11 cellular contexts compared by ENCODE assay signal in the genomic region with DNA sequence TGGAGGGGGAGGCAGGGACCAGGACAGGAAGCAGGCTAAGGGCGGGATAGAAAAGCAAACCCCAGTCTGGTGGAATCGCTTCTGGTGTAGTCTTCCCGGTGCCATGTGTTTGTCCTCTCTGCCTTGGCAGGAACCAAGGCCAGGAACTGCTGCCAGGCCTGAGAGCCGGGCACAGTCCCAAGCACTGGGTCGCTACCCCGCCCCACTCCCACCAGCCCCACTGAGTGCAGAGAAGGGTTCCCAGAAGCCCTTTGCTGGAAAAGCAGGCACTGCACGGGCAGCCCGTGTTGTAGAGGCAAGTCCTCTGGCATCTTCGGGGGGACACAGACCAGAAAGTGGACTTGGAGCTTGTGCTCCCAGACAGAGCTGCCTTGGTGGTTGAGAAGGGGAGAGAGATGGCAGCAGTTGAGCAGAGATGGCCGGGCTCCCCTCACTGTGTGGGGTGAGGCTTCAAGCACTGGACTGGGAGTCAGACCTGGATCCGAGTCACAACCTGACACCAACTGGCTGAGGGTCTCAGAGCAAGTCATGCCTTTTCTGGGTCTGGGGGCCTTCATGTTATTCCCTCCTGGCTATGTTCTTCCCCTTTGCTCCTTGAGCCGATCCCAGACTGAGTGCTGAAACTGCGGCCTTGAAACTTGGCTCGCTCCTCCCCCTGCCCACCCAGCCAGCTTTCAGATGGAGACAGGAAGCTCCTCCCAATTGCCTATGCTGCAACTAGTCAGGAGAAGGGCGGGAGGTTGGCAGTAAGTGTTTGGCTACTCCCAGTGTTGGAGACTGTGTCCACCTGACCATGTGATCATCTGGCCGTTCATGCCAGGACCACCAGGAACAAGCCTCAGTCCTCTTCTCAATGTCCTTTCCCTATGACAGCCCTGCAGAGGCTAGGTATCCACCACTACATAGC. TPM values are rescaled to one million over a fixed set of nuclear protein-coding genes. Genes with fewer than 3 reads are reported as not detected.
DNase-seq lines count a peak whose midpoint lies in the region; ATAC-seq, FAIRE-seq and TF ChIP-seq lines count a peak whose summit lies in the region.
"Had no signal": no experiment of that assay in that cellular context is flagged by ENCODE, and none has a peak within 500 bp of the region (broad histone marks: within the 10 kb centered on the region; RNA-seq: fewer than 3 reads in every experiment).

No MANE protein-coding gene starts in this region.

- TF ChIP-seq CTCF in AG10803 (conservative IDR thresholded peaks at IDR 0.05; ENCODE audit: low read length) = no peak
- TF ChIP-seq CTCF in heart left ventricle (IDR thresholded peaks at IDR 0.05) = no peak
- TF ChIP-seq CTCF in ovary (IDR thresholded peaks at IDR 0.05) = no peak

- 27 to 66% (median 39%) methylated on average over 10 to 16 of the region's 16 CpGs for WGBS in heart left ventricle, 4 donors
- 24 to 38% (median 35%) methylated on average over 15 to 16 of the region's 16 CpGs for WGBS in ovary, 3 donors

- no peak for FAIRE-seq in GM19239 (lab: Jason Lieb, UNC)

- H3K9me3 ChIP-seq in heart left ventricle (no peaks in the 10 kb centered on the region), ovary (no peaks in the 10 kb centered on the region)
- H3K9me3 ChIP-seq: BE2C had no signal

- H3K27me3 ChIP-seq in heart left ventricle (no peaks in the 10 kb centered on the region), ovary (no peaks in the 10 kb centered on the region)
- H3K27me3 ChIP-seq: BE2C had no signal

- H3K36me3 ChIP-seq in heart left ventricle = no peaks in the 10 kb centered on the region
- no peaks in the 10 kb centered on the region for H3K36me3 ChIP-seq in ovary
- H3K36me3 ChIP-seq: BE2C had no signal

- intact Hi-C loops in heart left ventricle (cut with DNase I) = loop anchor here in 5 of 10 donors (10.0 kb wide), 3 partner anchors 56 to 86 kb away; a partner anchor contains a TSS
- intact Hi-C loops in ovary (cut with DNase I) = loop anchor here in 3 of 4 donors (5.0 to 10.0 kb wide), 3 partner anchors 56 to 144 kb away; a partner anchor contains a TSS

- H3K27ac ChIP-seq in heart left ventricle (peak overlapping the region; percentile 54 to 87 (median 74)), ovary (peak overlapping the region; percentile 53 to 90)

- no peak for TF ChIP-seq POLR2A in heart left ventricle (IDR thresholded peaks at IDR 0.05)
- no peak for TF ChIP-seq POLR2A in ovary (IDR thresholded peaks at IDR 0.05)

- peaks cover 0 to 38% (median 7%) of the 10 kb centered on the region in 12 donors for H3K4me1 ChIP-seq in heart left ventricle
- peaks cover 3% of the 10 kb centered on the region for H3K4me1 ChIP-seq in ovary (ENCODE audit: insufficient read depth)
- H3K4me1 ChIP-seq: BE2C had no signal

- TF ChIP-seq EP300 in ovary (IDR thresholded peaks at IDR 0.05) = no peak

- DNase-seq in AG10803 (ENCODE audit: low read depth) (peak; percentile 42), amygdala (lab: John Stamatoyannopoulos, UW) (peak in 54 of 56 donors; percentile 1 to 78 (median 48)), heart left ventricle (peak; percentile 48 to 71 (median 58)), ovary (peak; percentile 80 to 86 (median 82)), GM19239 (ENCODE audit: insufficient read length, low spot score) (no peak)
- DNase-seq in activated naive CD4-positive, alpha-beta T cell treated with Interleukin-2 at 50 U/mL for 16 hours = no peak
- DNase-seq: BE2C, cortex of kidney, KBM-7 had no signal

- H3K4me3 ChIP-seq in AG10803 (ENCODE audit: low read length) (no peak overlapping the region), heart left ventricle (peak overlapping the region in 3 of 12 donors; percentile 27 to 38 (median 28)), ovary (no peak overlapping the region)

- ATAC-seq in heart left ventricle (peak; percentile 83 to 89 (median 85)), GM19452 (IDR thresholded peaks at IDR 0.05; ENCODE audit: unreplicated experiment) (no peak), HG03097 (IDR thresholded peaks at IDR 0.05; ENCODE audit: low FRiP score, unreplicated experiment) (no peak)

RNA-seq across cellular contexts. Expression of a gene that starts 59.7 kb away (rescaled TPM):
- total RNA-seq in heart left ventricle (10 to 100 TPM in 6 of 9 donors, 1 to 10 TPM in 3; 7.8 to 18.9 (median 11.9) TPM), ovary (10 to 100 TPM; 13.4 to 28.3 (median 25.3) TPM)
- polyA plus RNA-seq in heart left ventricle (1 to 10 TPM; 2.2 to 7.3 TPM), ovary (10 to 100 TPM in 1 of 2 donors, 1 to 10 TPM in 1; 8.8 to 13.5 TPM)

Comparison
In these comparisons a context has a peak if more than half of its experiments do, and no peak if none do; other contexts are left out.
1. DNase-seq: peak in AG10803 (single experiment), amygdala (54 of 56), heart left ventricle (5 of 5) and ovary (5 of 5); none in GM19239 (single experiment) and activated naive CD4-positive, alpha-beta T cell treated with Interleukin-2 at 50 U/mL for 16 hours (single experiment).
2. ATAC-seq: peak in heart left ventricle (4 of 4); none in GM19452 (single experiment) and HG03097 (single experiment).